10 cellular contexts compared by ENCODE assay signal in genomic region chr17:45227631-45228120, GRCh38. TPM values are rescaled to one million over a fixed set of nuclear protein-coding genes. Genes with fewer than 3 reads are reported as not detected.
DNase-seq lines count a peak whose midpoint lies in the region; ATAC-seq and TF ChIP-seq lines count a peak whose summit lies in the region.
"Had no signal": no experiment of that assay in that cellular context is flagged by ENCODE, and none has a peak within 500 bp of the region (broad histone marks: within the 10 kb centered on the region; RNA-seq: fewer than 3 reads in every experiment).

No MANE protein-coding gene starts in this region.

- intact Hi-C loops in activated B cell treated with CpG ODN at 0.5 μM for 24 hours (cut with micrococcal nuclease), result loop anchor here (2.0 to 5.0 kb wide), 2 partner anchors 201 to 880 kb away; partner anchors contain the start of gene GRN

- H3K4me3 Mint-ChIP-seq in activated B cell treated with CpG ODN at 0.5 μM for 24 hours, result peak overlapping the region; percentile 99

- POLR2A ChIA-PET in activated B cell treated with CpG ODN at 0.5 μM for 24 hours (lab: Charles Lee), result interaction anchor here (0.8 to 12.5 kb wide), 7 partner anchors 6 to 86 kb away, joined by 3 to 378 read pairs (median 39); partner anchors contain the start of genes FMNL1, HEXIM1, HEXIM2 and MAP3K14

- H3K36me3 ChIP-seq in H7 (replicated peaks; ENCODE audit: control insufficient read depth, insufficient read depth, low read length) (no peaks in the 10 kb centered on the region), gastroesophageal sphincter (no peaks in the 10 kb centered on the region)

- in situ Hi-C loops in GM13977 (cut with MboI; ENCODE audit: low pct_unique_long_range_greater_than_20kb, low sequenced_read_pairs, unreplicated experiment), result no loop called here

- H3K9me3 ChIP-seq in gastroesophageal sphincter, result no peaks in the 10 kb centered on the region

- DNase-seq in H7, result peak; percentile 57
- DNase-seq in activated B cell treated with CpG ODN at 0.5 μM for 24 hours, result no peak
- DNase-seq in stimulated activated CD8-positive, alpha-beta memory T cell treated with anti-CD3 and anti-CD28 coated beads, Interleukin-4, amount 100 ng/mL, for 24 hours (ENCODE audit: low read depth), result peak; percentile 19
- DNase-seq in GM13977 (ENCODE audit: low spot score), result no peak
- DNase-seq in NCI-H2227 (lab: John Stamatoyannopoulos, UW; ENCODE audit: unreplicated experiment), result no peak
- DNase-seq: midbrain, NCI-H1436 had no signal

- H3K4me1 ChIP-seq in gastroesophageal sphincter, result peaks cover 0 to 59% (median 39%) of the 10 kb centered on the region in 3 donors

- peak overlapping the region in 3 of 4 donors; percentile 76 to 86 (median 83) for H3K27ac ChIP-seq in gastroesophageal sphincter

- no peak for ATAC-seq in activated B cell treated with CpG ODN at 0.5 μM for 24 hours (ENCODE audit: low read depth)
- ATAC-seq in gastroesophageal sphincter, result no peak
- no peak for ATAC-seq in GM21381 (IDR thresholded peaks at IDR 0.05; ENCODE audit: unreplicated experiment)
- no peak for ATAC-seq in GM19455 (IDR thresholded peaks at IDR 0.05; ENCODE audit: unreplicated experiment)

- no peak for TF ChIP-seq EP300 in gastroesophageal sphincter (IDR thresholded peaks at IDR 0.05)

- peak overlapping the region; percentile 99 for H3K27ac Mint-ChIP-seq in activated B cell treated with CpG ODN at 0.5 μM for 24 hours

- TF ChIP-seq POLR2A in gastroesophageal sphincter (IDR thresholded peaks at IDR 0.05), result no peak

- H3K9me3 Mint-ChIP-seq in activated B cell treated with CpG ODN at 0.5 μM for 24 hours, result no peaks in the 10 kb centered on the region

- peaks cover 34% of the 10 kb centered on the region for H3K36me3 Mint-ChIP-seq in activated B cell treated with CpG ODN at 0.5 μM for 24 hours (ENCODE audit: low read depth)

- H3K4me1 Mint-ChIP-seq in activated B cell treated with CpG ODN at 0.5 μM for 24 hours, result peaks cover 98% of the 10 kb centered on the region

- no peak for TF ChIP-seq CTCF in activated B cell treated with CpG ODN at 0.5 μM for 24 hours (IDR thresholded peaks at IDR 0.05)
- TF ChIP-seq CTCF in gastroesophageal sphincter (IDR thresholded peaks at IDR 0.05), result no peak
- TF ChIP-seq CTCF in GM13977 (IDR thresholded peaks at IDR 0.05; ENCODE audit: extremely low read depth, insufficient read depth, missing control alignments), result no peak

- no peaks in the 10 kb centered on the region for H3K27me3 Mint-ChIP-seq in activated B cell treated with CpG ODN at 0.5 μM for 24 hours

- H3K27me3 ChIP-seq in H7 (ENCODE audit: control insufficient read depth, insufficient read depth, low read length) (peaks cover 13% of the 10 kb centered on the region), gastroesophageal sphincter (peaks cover 24% of the 10 kb centered on the region)

- H3K4me3 ChIP-seq in H7 (ENCODE audit: insufficient read depth, low read depth, low read length), result no peak overlapping the region
- H3K4me3 ChIP-seq in gastroesophageal sphincter, result no peak overlapping the region

- CTCF ChIA-PET in activated B cell treated with CpG ODN at 0.5 μM for 24 hours (lab: Charles Lee), result interaction anchor here (6.9 kb wide), 1 partner anchor 7 kb away, joined by 174 read pairs; the partner anchor contains the start of gene FMNL1

- no CpG with 5 or more reads among the region's 6 CpGs for WGBS in gastroesophageal sphincter (ENCODE audit: low coverage in 1 of 2), 2 donors

RNA-seq across cellular contexts. Expression of gene FMNL1, which starts 6.0 kb away (rescaled TPM):
- total RNA-seq in H7 (2014; rRNA removed; shearing (Covaris generic)), result 1.7 and 2.4 TPM in 2 replicates
- total RNA-seq in activated B cell treated with CpG ODN at 0.5 μM for 24 hours, result 310 and 351 TPM in 2 replicates
- 10 to 100 TPM; 12.0 to 21.9 (median 14.9) TPM for total RNA-seq in gastroesophageal sphincter

RNA-seq across cellular contexts. Expression of gene SPATA32, which starts 34.2 kb away (rescaled TPM):
- 0.24 TPM in 1 of 2 replicates, not detected in the other for total RNA-seq in H7 (2014; rRNA removed; shearing (Covaris generic))
- 0.27 and 0.39 TPM in 2 replicates for total RNA-seq in activated B cell treated with CpG ODN at 0.5 μM for 24 hours
- not detected for total RNA-seq in gastroesophageal sphincter

Comparison
In these comparisons a context has a peak if more than half of its experiments do, and no peak if none do; other contexts are left out.
1. DNase-seq: peak in H7 (single experiment) and stimulated activated CD8-positive, alpha-beta memory T cell treated with anti-CD3 and anti-CD28 coated beads, Interleukin-4, amount 100 ng/mL, for 24 hours (single experiment); none in activated B cell treated with CpG ODN at 0.5 μM for 24 hours (single experiment), GM13977 (single experiment) and NCI-H2227 (single experiment).
2. RNA of gene FMNL1, which starts 6.0 kb away (total RNA-seq): 310 to 351 TPM in activated B cell treated with CpG ODN at 0.5 μM for 24 hours; 12.0 to 21.9 TPM in gastroesophageal sphincter and 1.7 to 2.4 TPM in H7; every median in the first group is over 10 times any median in the second.